In genomic region chr17:51087072-51087757, GRCh38 we compare ENCODE assay signal across 24 cellular contexts. TPM values are rescaled to one million over a fixed set of nuclear protein-coding genes. Genes with fewer than 3 reads are reported as not detected.
DNase-seq lines count a peak whose midpoint lies in the region; ATAC-seq and TF ChIP-seq lines count a peak whose summit lies in the region.
"Had no signal": no experiment of that assay in that cellular context is flagged by ENCODE, and none has a peak within 500 bp of the region (broad histone marks: within the 10 kb centered on the region; RNA-seq: fewer than 3 reads in every experiment).

No MANE protein-coding gene starts in this region.

- peaks cover 32% of the 10 kb centered on the region for H3F3A ChIP-seq in PC-9 (ENCODE audit: insufficient read depth, low read depth)

- H4K20me1 ChIP-seq in mammary epithelial cell (ENCODE audit: insufficient read depth, low read length) (no peaks in the 10 kb centered on the region), PC-9 (ENCODE audit: insufficient read depth) (0 out of 2 replicates have a peak, but pooled peaks cover 4% of the 10 kb centered on the region)

- DNase-seq in mammary epithelial cell (peak; percentile 52), breast epithelium (ENCODE audit: low spot score in 2 of 2) (no peak), PC-9 (no peak), foreskin keratinocyte (peak in 1 of 2 donors; percentile 29), SKM-1 (lab: John Stamatoyannopoulos, UW; ENCODE audit: unreplicated experiment) (no peak)
- DNase-seq: activated CD4-positive, alpha-beta T cell treated with anti-CD3 and anti-CD28 coated beads for 4 hours; activated naive CD4-positive, alpha-beta T cell; activated T-cell treated with anti-CD3 and anti-CD28 coated beads, Interleukin-2, amount 50 U/mL, for 48 hours; DMS153; esophagus squamous epithelium; GF-D8; H9; hypothalamus; immature natural killer cell; naive B cell; NCI-H1417; NCI-H345; NCI-H748 treated with DMSO at 0.1 percent for 48 hours; nucleus accumbens had no signal

- ATAC-seq in foreskin keratinocyte (no peak), HG02840 (IDR thresholded peaks at IDR 0.05; ENCODE audit: low FRiP score, unreplicated experiment) (no peak), GM18511 (IDR thresholded peaks at IDR 0.05; ENCODE audit: unreplicated experiment) (no peak), GM21576 (IDR thresholded peaks at IDR 0.05; ENCODE audit: unreplicated experiment) (no peak)
- ATAC-seq: A549, left lobe of liver had no signal

- BruUV-seq in mammary epithelial cell (replicated peaks; lab: Mats Ljungman, UMichigan), result no TSS peak
- no TSS peak for BruUV-seq in PC-9 (replicated peaks; lab: Mats Ljungman, UMichigan)

- no peak overlapping the region for H2AFZ ChIP-seq in mammary epithelial cell (ENCODE audit: low read depth, low read length)
- H2AFZ ChIP-seq in PC-9, result no peak overlapping the region

- no peak for TF ChIP-seq CTCF in mammary epithelial cell (conservative IDR thresholded peaks at IDR 0.05 in 1 of 2, IDR thresholded peaks at IDR 0.05 in 1 of 2; ENCODE audit: extremely low read depth in 1 of 2, insufficient read depth in 1 of 2, low read depth in 1 of 2, low read length in 2 of 2)
- TF ChIP-seq CTCF in breast epithelium (IDR thresholded peaks at IDR 0.05), result no peak
- no peak for TF ChIP-seq CTCF in PC-9 (conservative IDR thresholded peaks at IDR 0.05)
- TF ChIP-seq CTCF in foreskin keratinocyte (conservative IDR thresholded peaks at IDR 0.05), result no peak

- H3K4me2 ChIP-seq in mammary epithelial cell (ENCODE audit: insufficient read depth, low read depth, low read length) (no peak overlapping the region), PC-9 (no peak overlapping the region)

- H3K79me2 ChIP-seq in mammary epithelial cell (ENCODE audit: insufficient read depth, low read length) (peaks cover 80% of the 10 kb centered on the region), PC-9 (ENCODE audit: low read depth) (peaks cover 67% of the 10 kb centered on the region)

- H3K27ac ChIP-seq in mammary epithelial cell (ENCODE audit: insufficient read depth, low read depth, low read length) (no peak overlapping the region), breast epithelium (no peak overlapping the region), PC-9 (0 out of 2 replicates have a peak overlapping the region, but pooled peaks have one; percentile 5), foreskin keratinocyte (peak overlapping the region; percentile 66)
- H3K27ac ChIP-seq: esophagus squamous epithelium had no signal

- H3K4me3 ChIP-seq in mammary epithelial cell (replicated peaks in 1 of 3; ENCODE audit: insufficient read depth in 1 of 3, low read depth in 2 of 3, low read length in 3 of 3), result no peak overlapping the region
- no peak overlapping the region for H3K4me3 ChIP-seq in breast epithelium
- H3K4me3 ChIP-seq in PC-9, result no peak overlapping the region
- H3K4me3 ChIP-seq: A549, esophagus squamous epithelium had no signal

- dilution Hi-C loops in mammary epithelial cell (cut with HindIII; ENCODE audit: low sequenced_read_pairs), result no loop called here

- intact Hi-C loops in mammary epithelial cell (cut with micrococcal nuclease), result loop anchor here (2.0 kb wide), 2 partner anchors 34 to 66 kb away; partner anchors contain the start of genes NME1 and SPAG9
- intact Hi-C loops in breast epithelium (cut with DNase I; ENCODE audit: low total_unique reads), result no loop called here
- intact Hi-C loops in PC-9 (cut with micrococcal nuclease; ENCODE audit: unreplicated experiment), result no loop called here

- no peaks in the 10 kb centered on the region for H3K9me2 ChIP-seq in PC-9 (ENCODE audit: insufficient read depth)

- TF ChIP-seq POLR2A in breast epithelium (IDR thresholded peaks at IDR 0.05), result no peak

- no peaks in the 10 kb centered on the region for H3K9me3 ChIP-seq in mammary epithelial cell (replicated peaks; ENCODE audit: insufficient read depth, low read length)
- no peaks in the 10 kb centered on the region for H3K9me3 ChIP-seq in breast epithelium
- H3K9me3 ChIP-seq in PC-9 (ENCODE audit: insufficient read depth, low read depth), result no peaks in the 10 kb centered on the region
- H3K9me3 ChIP-seq: A549, esophagus squamous epithelium had no signal

- no peak overlapping the region for H3K9ac ChIP-seq in mammary epithelial cell (ENCODE audit: insufficient read depth, low read length)

- H3K36me3 ChIP-seq in mammary epithelial cell (ENCODE audit: insufficient read depth, low read length), result no peaks in the 10 kb centered on the region
- H3K36me3 ChIP-seq in breast epithelium, result no peaks in the 10 kb centered on the region
- no peaks in the 10 kb centered on the region for H3K36me3 ChIP-seq in PC-9 (ENCODE audit: low read depth)
- H3K36me3 ChIP-seq: esophagus squamous epithelium had no signal

- H3K27me3 ChIP-seq in mammary epithelial cell (ENCODE audit: insufficient read depth, low read length) (no peaks in the 10 kb centered on the region), breast epithelium (no peaks in the 10 kb centered on the region), PC-9 (ENCODE audit: insufficient read depth, low read depth) (no peaks in the 10 kb centered on the region), foreskin keratinocyte (no peaks in the 10 kb centered on the region)
- H3K27me3 ChIP-seq: esophagus squamous epithelium had no signal

- CTCF ChIA-PET in mammary epithelial cell (lab: Charles Lee; ENCODE audit: low non-redundant PET), result no interaction called here
- CTCF ChIA-PET in PC-9 (lab: Charles Lee), result interaction anchor here (0.7 kb wide), 1 partner anchor 85 kb away, joined by 3 read pairs; no protein-coding TSS in a partner anchor

- POLR2A ChIA-PET in PC-9 (lab: Charles Lee; ENCODE audit: unreplicated experiment), result no interaction called here

- in situ Hi-C loops in mammary epithelial cell (cut with MboI; ENCODE audit: low sequenced_read_pairs in 2 of 2), result no loop called here

- H3K4me1 ChIP-seq in mammary epithelial cell (ENCODE audit: insufficient read depth, low read length), result peaks cover 17% of the 10 kb centered on the region
- no peaks in the 10 kb centered on the region for H3K4me1 ChIP-seq in breast epithelium
- peaks cover 27% of the 10 kb centered on the region for H3K4me1 ChIP-seq in PC-9 (replicated peaks; ENCODE audit: insufficient read depth)
- peaks cover 11% of the 10 kb centered on the region for H3K4me1 ChIP-seq in foreskin keratinocyte

- WGBS in mammary epithelial cell (ENCODE audit: low coverage, missing lambda C conversion rate), result 80% methylated on average over 2 of the region's 2 CpGs

RNA-seq across cellular contexts. Expression of gene SPAG9, which starts 33.5 kb away (rescaled TPM):
- 10 to 100 TPM; 80.4 to 95.3 TPM for total RNA-seq in mammary epithelial cell
- 24.0 TPM for polyA plus RNA-seq in mammary epithelial cell
- 90.9 TPM for polyA minus RNA-seq in mammary epithelial cell
- total RNA-seq in breast epithelium, result 100 to 1,000 TPM; 112 to 178 (median 128) TPM
- total RNA-seq in PC-9 (2021), result 40.8 and 51.8 TPM in 2 replicates
- 56.6 and 57.2 TPM in 2 replicates for total RNA-seq in foreskin keratinocyte
- polyA plus RNA-seq in foreskin keratinocyte, result 10.5 and 12.6 TPM in 2 replicates

Comparison
In these comparisons a context has a peak if more than half of its experiments do, and no peak if none do; other contexts are left out.
1. H3K27ac ChIP-seq: peak in PC-9 (single experiment) and foreskin keratinocyte (single experiment); none in mammary epithelial cell (single experiment) and breast epithelium (0 of 2).